ENCODE assay signal across 11 cellular contexts in genomic region chr1:233647083-233647482, GRCh38.
"Had no signal": no experiment of that assay in that cellular context is flagged by ENCODE, and none has a peak within 500 bp of the region (broad histone marks: within the 10 kb centered on the region; RNA-seq: fewer than 3 reads in every experiment).

No MANE protein-coding gene starts in this region.

- H3K4me1 ChIP-seq: pancreas, upper lobe of right lung had no signal

- H3K4me3 Mint-ChIP-seq: T-cell had no signal

- H3K36me3 ChIP-seq: pancreas, thoracic aorta, upper lobe of right lung had no signal

- ATAC-seq: left colon, pancreas, T-cell, upper lobe of right lung had no signal

- H3K27ac Mint-ChIP-seq: T-cell had no signal

- H3K4me1 Mint-ChIP-seq: T-cell had no signal

- H3K9me3 ChIP-seq: pancreas, thoracic aorta, upper lobe of right lung had no signal

- H3K36me3 Mint-ChIP-seq: T-cell had no signal

- H3K9me3 Mint-ChIP-seq: T-cell had no signal

- H3K27ac ChIP-seq: pancreas, thoracic aorta, upper lobe of right lung had no signal

- DNase-seq: activated CD4-positive, CD25-positive, alpha-beta regulatory T cell treated with anti-CD3 and anti-CD28 coated beads, Interleukin-2, amount 50 U/mL, for 72 hours; activated naive CD4-positive, alpha-beta T cell; aorta; left colon; pancreas; stimulated activated CD4-positive, alpha-beta T cell treated with anti-CD3 and anti-CD28 coated beads, Interleukin-12 subunit alpha, Interleukin-12 subunit beta, amount 100 ng/mL, for 4 hours; stimulated activated CD4-positive, alpha-beta T cell treated with anti-CD3 and anti-CD28 coated beads, Interleukin-2, amount 100 ng/mL, for 24 hours; T-cell; T-helper 9 cell; upper lobe of right lung had no signal

- H3K27me3 ChIP-seq: pancreas, upper lobe of right lung had no signal

- H3K4me3 ChIP-seq: pancreas, thoracic aorta, upper lobe of right lung had no signal
